18 cellular contexts compared by ENCODE assay signal in genomic region chr6:122050226-122050755, GRCh38.
"Had no signal": no experiment of that assay in that cellular context is flagged by ENCODE, and none has a peak within 500 bp of the region (broad histone marks: within the 10 kb centered on the region; RNA-seq: fewer than 3 reads in every experiment).

No MANE protein-coding gene starts in this region.

- H3K36me3 Mint-ChIP-seq: activated naive CD8-positive, alpha-beta T cell; naive B cell; type B pancreatic cell had no signal

- ATAC-seq: left lung; right lobe of liver; stimulated activated naive CD8-positive, alpha-beta T cell treated with anti-CD3 and anti-CD28 coated beads, Interleukin-15, Interleukin-2, amounts not matched to agents 100 U/mL and 50 U/mL, for 24 hours had no signal

- H3K9me3 Mint-ChIP-seq: nephron progenitor cell, type B pancreatic cell had no signal

- H3K4me3 Mint-ChIP-seq: activated naive CD8-positive, alpha-beta T cell; naive B cell; nephron progenitor cell; type B pancreatic cell had no signal

- DNase-seq: activated CD4-positive, alpha-beta T cell treated with anti-CD3 and anti-CD28 coated beads for 4 hours; activated CD4-positive, alpha-beta T cell treated with anti-CD3 and anti-CD28 coated beads, Interleukin-2, amount 50 U/mL, for 4 hours; activated effector memory CD4-positive, alpha-beta T cell treated with Interleukin-2 at 50 U/mL for 16 hours; activated naive CD4-positive, alpha-beta T cell treated with Interleukin-2 at 50 U/mL for 16 hours; anterior cingulate cortex; dermis blood vessel endothelial cell; effector CD4-positive, alpha-beta T cell; esophagus squamous epithelium; heart left ventricle; left lung; naive B cell; nephron progenitor cell; right lobe of liver; stimulated activated CD4-positive, alpha-beta T cell treated with anti-CD3 and anti-CD28 coated beads, Interleukin-2, amount 100 ng/mL, for 48 hours; stimulated activated naive CD8-positive, alpha-beta T cell treated with anti-CD3 and anti-CD28 coated beads, Interleukin-15, Interleukin-2, amounts not matched to agents 100 U/mL and 50 U/mL, for 24 hours; uterus had no signal

- H3K27ac Mint-ChIP-seq: activated naive CD8-positive, alpha-beta T cell; naive B cell; nephron progenitor cell; type B pancreatic cell had no signal

- H3K4me1 Mint-ChIP-seq: naive B cell had no signal
